Comparison of ENCODE assay signal across 22 cellular contexts in the genomic region with DNA sequence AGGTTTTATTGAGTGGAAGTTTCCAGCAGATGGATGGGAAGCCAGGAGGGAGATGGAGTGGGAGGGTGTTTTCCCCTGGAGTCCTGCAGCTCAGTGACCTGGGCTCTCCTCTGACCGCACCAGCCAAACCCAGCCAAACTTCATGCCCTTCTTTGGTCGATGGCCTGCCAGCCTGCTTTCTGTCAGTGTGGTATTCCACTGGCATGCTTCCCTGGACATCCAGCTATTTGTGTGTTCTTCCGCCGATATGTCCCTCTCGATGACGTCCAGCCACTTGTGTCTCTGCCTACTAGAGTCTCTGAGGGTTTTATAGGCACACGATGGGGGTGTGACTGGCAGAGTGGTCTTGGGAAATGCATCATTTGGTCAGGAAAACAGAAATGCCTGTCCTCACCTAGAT. TPM values are rescaled to one million over a fixed set of nuclear protein-coding genes. Genes with fewer than 3 reads are reported as not detected.
DNase-seq lines count a peak whose midpoint lies in the region; ATAC-seq, FAIRE-seq and TF ChIP-seq lines count a peak whose summit lies in the region.
"Had no signal": no experiment of that assay in that cellular context is flagged by ENCODE, and none has a peak within 500 bp of the region (broad histone marks: within the 10 kb centered on the region; RNA-seq: fewer than 3 reads in every experiment).

No MANE protein-coding gene starts in this region.

- in situ Hi-C loops in HepG2 (cut with HindIII; ENCODE audit: extremely low pct_ligation_motif_present, low pct_unique_long_range_greater_than_20kb) = no loop called here

- TF ChIP-seq RAD21 in HepG2 (CRISPR knock-in tag; IDR thresholded peaks at IDR 0.05) = no peak

- peaks cover 1 to 6% of the 10 kb centered on the region in 2 experiments; a peak in 1 of 5 replicates for H3K36me3 ChIP-seq in HepG2 (replicated peaks in 1 of 2; ENCODE audit: control insufficient read depth in 1 of 2, insufficient read depth in 2 of 2, low read length in 2 of 2)
- H3K36me3 ChIP-seq: gastrocnemius medialis had no signal

- H3K9me3 ChIP-seq in HepG2 (ENCODE audit: low read length) = no peaks in the 10 kb centered on the region
- H3K9me3 ChIP-seq: gastrocnemius medialis had no signal

- H3K4me3 ChIP-seq in HepG2 (replicated peaks in 1 of 3; ENCODE audit: insufficient read depth in 1 of 3, low read depth in 2 of 3, low read length in 3 of 3) = no peak overlapping the region
- H3K4me3 ChIP-seq: gastrocnemius medialis, K562, SK-N-MC had no signal

- peaks cover 79% of the 10 kb centered on the region for H3K4me1 Mint-ChIP-seq in activated CD4-positive, alpha-beta T cell treated with anti-CD3 and anti-CD28 coated beads for 36 hours
- H3K4me1 Mint-ChIP-seq in dendritic cell treated with granulocyte-macrophage colony-stimulating factor and Interleukin-4, amounts not matched to agents 40 ng/mL and 50 ng/mL, for 4 days (ENCODE audit: low read depth) = peaks cover 56% of the 10 kb centered on the region
- peaks cover 78% of the 10 kb centered on the region for H3K4me1 Mint-ChIP-seq in stimulated activated effector memory CD8-positive, alpha-beta T cell treated with anti-CD3 and anti-CD28 coated beads, Interleukin-12 subunit alpha, Interleukin-12 subunit beta, amount 100 ng/mL, for 72 hours

- intact Hi-C loops in activated CD4-positive, alpha-beta T cell treated with anti-CD3 and anti-CD28 coated beads for 36 hours (cut with DNase I, micrococcal nuclease) = no loop called here
- intact Hi-C loops in dendritic cell treated with granulocyte-macrophage colony-stimulating factor and Interleukin-4, amounts not matched to agents 40 ng/mL and 50 ng/mL, for 4 days (cut with micrococcal nuclease) = no loop called here
- intact Hi-C loops in HepG2 (cut with micrococcal nuclease; ENCODE audit: unreplicated experiment) = no loop called here

- no peaks in the 10 kb centered on the region for H3K27me3 Mint-ChIP-seq in activated CD4-positive, alpha-beta T cell treated with anti-CD3 and anti-CD28 coated beads for 36 hours
- H3K27me3 Mint-ChIP-seq in dendritic cell treated with granulocyte-macrophage colony-stimulating factor and Interleukin-4, amounts not matched to agents 40 ng/mL and 50 ng/mL, for 4 days = no peaks in the 10 kb centered on the region
- H3K27me3 Mint-ChIP-seq: type B pancreatic cell had no signal

- FAIRE-seq in HepG2 (lab: Jason Lieb, UNC) = no peak
- FAIRE-seq: K562, TTC549 had no signal

- TF ChIP-seq POLR2A in HepG2 (IDR thresholded peaks at IDR 0.05; ENCODE audit: insufficient read depth in 1 of 2, low read depth in 2 of 2, low read length in 2 of 2) = no peak

- peak overlapping the region; percentile 17 for H3K27ac Mint-ChIP-seq in activated CD4-positive, alpha-beta T cell treated with anti-CD3 and anti-CD28 coated beads for 36 hours
- peak overlapping the region; percentile 26 for H3K27ac Mint-ChIP-seq in dendritic cell treated with granulocyte-macrophage colony-stimulating factor and Interleukin-4, amounts not matched to agents 40 ng/mL and 50 ng/mL, for 4 days
- H3K27ac Mint-ChIP-seq in stimulated activated effector memory CD8-positive, alpha-beta T cell treated with anti-CD3 and anti-CD28 coated beads, Interleukin-12 subunit alpha, Interleukin-12 subunit beta, amount 100 ng/mL, for 72 hours = peak overlapping the region; percentile 27

- CTCF ChIA-PET in activated CD4-positive, alpha-beta T cell treated with anti-CD3 and anti-CD28 coated beads for 36 hours (lab: Charles Lee) = no interaction called here
- CTCF ChIA-PET in HepG2 (lab: Yijun Ruan, JAX; ENCODE audit: low intra/inter-chr PET ratio, low total read pairs) = no interaction called here

- BruUV-seq in HepG2 (replicated peaks; lab: Mats Ljungman, UMichigan) = no TSS peak

- WGBS in HepG2 (ENCODE audit: low lambda C conversion rate) = 99% methylated on average over 7 of the region's 7 CpGs

- H3K4me3 Mint-ChIP-seq in activated CD4-positive, alpha-beta T cell treated with anti-CD3 and anti-CD28 coated beads for 36 hours = no peak overlapping the region
- H3K4me3 Mint-ChIP-seq in dendritic cell treated with granulocyte-macrophage colony-stimulating factor and Interleukin-4, amounts not matched to agents 40 ng/mL and 50 ng/mL, for 4 days = no peak overlapping the region
- H3K4me3 Mint-ChIP-seq in stimulated activated effector memory CD8-positive, alpha-beta T cell treated with anti-CD3 and anti-CD28 coated beads, Interleukin-12 subunit alpha, Interleukin-12 subunit beta, amount 100 ng/mL, for 72 hours = no peak overlapping the region
- H3K4me3 Mint-ChIP-seq: type B pancreatic cell had no signal

- H3K9ac ChIP-seq in HepG2 (ENCODE audit: insufficient read depth, low read depth, low read length) = no peak overlapping the region

- H3K79me2 ChIP-seq in HepG2 (ENCODE audit: insufficient read depth, low read length) = peaks cover 99% of the 10 kb centered on the region

- H4K20me1 ChIP-seq in HepG2 (ENCODE audit: insufficient read depth, low read length) = peaks cover 67% of the 10 kb centered on the region

- H3K27ac ChIP-seq in HepG2 (ENCODE audit: extremely low read length, insufficient read depth, low read length) = no peak overlapping the region
- H3K27ac ChIP-seq: 22Rv1, epithelial cell of prostate, gastrocnemius medialis, SK-N-MC had no signal

- ATAC-seq in activated CD4-positive, alpha-beta T cell treated with anti-CD3 and anti-CD28 coated beads for 36 hours = no peak
- no peak; the same call in 2 of the 3 replicates for ATAC-seq in HepG2
- ATAC-seq in stimulated activated effector memory CD8-positive, alpha-beta T cell treated with anti-CD3 and anti-CD28 coated beads, Interleukin-12 subunit alpha, Interleukin-12 subunit beta, amount 100 ng/mL, for 72 hours = no peak
- ATAC-seq in GM21381 (IDR thresholded peaks at IDR 0.05; ENCODE audit: unreplicated experiment) = no peak
- ATAC-seq: K562 had no signal

- no peaks in the 10 kb centered on the region for H3K9me3 Mint-ChIP-seq in activated CD4-positive, alpha-beta T cell treated with anti-CD3 and anti-CD28 coated beads for 36 hours (ENCODE audit: low read depth)
- H3K9me3 Mint-ChIP-seq in dendritic cell treated with granulocyte-macrophage colony-stimulating factor and Interleukin-4, amounts not matched to agents 40 ng/mL and 50 ng/mL, for 4 days = no peaks in the 10 kb centered on the region
- no peaks in the 10 kb centered on the region for H3K9me3 Mint-ChIP-seq in stimulated activated effector memory CD8-positive, alpha-beta T cell treated with anti-CD3 and anti-CD28 coated beads, Interleukin-12 subunit alpha, Interleukin-12 subunit beta, amount 100 ng/mL, for 72 hours

- no peak overlapping the region for H3K4me2 ChIP-seq in HepG2 (ENCODE audit: low read depth, low read length)

- no peaks in the 10 kb centered on the region for H3K27me3 ChIP-seq in HepG2 (ENCODE audit: control insufficient read depth in 1 of 2, insufficient read depth in 2 of 2, low read length in 2 of 2)
- H3K27me3 ChIP-seq: gastrocnemius medialis had no signal

- no peak for DNase-seq in activated CD4-positive, alpha-beta T cell treated with anti-CD3 and anti-CD28 coated beads for 36 hours
- no peak for DNase-seq in activated CD4-positive, alpha-beta T cell treated with anti-CD3 and anti-CD28 coated beads for 1 hour
- DNase-seq in HepG2 (ENCODE audit: low spot score) = no peak
- DNase-seq in stimulated activated effector memory CD8-positive, alpha-beta T cell treated with anti-CD3 and anti-CD28 coated beads, Interleukin-12 subunit alpha, Interleukin-12 subunit beta, amount 100 ng/mL, for 72 hours (ENCODE audit: low spot score in 2 of 2) = no peak
- DNase-seq in SK-N-DZ (ENCODE audit: low spot score) = no peak
- no peak for DNase-seq in DMS153 treated with DMSO at 0.1 percent for 48 hours (lab: John Stamatoyannopoulos, UW; ENCODE audit: unreplicated experiment)
- DNase-seq: anterior cingulate cortex; cortex of kidney; DMS79; gastrocnemius medialis; NCI-H2081 treated with DMSO at 0.1 percent for 48 hours; NCI-H526; OCI-M1; stimulated activated CD4-positive, alpha-beta T cell treated with anti-CD3 and anti-CD28 coated beads, Interleukin-4, amount 100 ng/mL, for 4 hours had no signal

- POLR2A ChIA-PET in activated CD4-positive, alpha-beta T cell treated with anti-CD3 and anti-CD28 coated beads for 36 hours (lab: Charles Lee) = no interaction called here
- POLR2A ChIA-PET in HepG2 (lab: Yijun Ruan, JAX) = no interaction called here

- TF ChIP-seq EP300 in HepG2 (IDR thresholded peaks at IDR 0.05; ENCODE audit: low read depth in 2 of 2, low read length in 2 of 2) (no peak), HepG2 (CRISPR knock-in tag; IDR thresholded peaks at IDR 0.05; ENCODE audit: borderline replicate concordance) (no peak)

- H3K4me1 ChIP-seq in HepG2 (ENCODE audit: insufficient read depth, low read length) = peaks cover 48% of the 10 kb centered on the region

- no peak overlapping the region for H2AFZ ChIP-seq in HepG2 (ENCODE audit: low read length)

- peaks cover 28% of the 10 kb centered on the region for H3K36me3 Mint-ChIP-seq in activated CD4-positive, alpha-beta T cell treated with anti-CD3 and anti-CD28 coated beads for 36 hours (ENCODE audit: low read depth)
- peaks cover 50% of the 10 kb centered on the region for H3K36me3 Mint-ChIP-seq in dendritic cell treated with granulocyte-macrophage colony-stimulating factor and Interleukin-4, amounts not matched to agents 40 ng/mL and 50 ng/mL, for 4 days (ENCODE audit: low read depth)
- H3K36me3 Mint-ChIP-seq in stimulated activated effector memory CD8-positive, alpha-beta T cell treated with anti-CD3 and anti-CD28 coated beads, Interleukin-12 subunit alpha, Interleukin-12 subunit beta, amount 100 ng/mL, for 72 hours = peaks cover 80% of the 10 kb centered on the region

- TF ChIP-seq CTCF in HepG2 (CRISPR knock-in tag; IDR thresholded peaks at IDR 0.05) = no peak

RNA-seq across cellular contexts. Expression of a gene that starts 33.8 kb away (rescaled TPM):
- 100 to 1,000 TPM in 1 of 2 experiments, 10 to 100 TPM in 1; 91.8 to 116 TPM for total RNA-seq in activated CD4-positive, alpha-beta T cell treated with anti-CD3 and anti-CD28 coated beads for 36 hours
- 72.2 and 101 TPM in 2 replicates for total RNA-seq in HepG2 (2016; rRNA removed; fragmentation: Illumina TruSeq; extraction: Trizol)
- 66.3 and 69.1 TPM in 2 replicates for total RNA-seq in HepG2 (2016; cell fraction: cytosol; rRNA removed; fragmentation: Illumina TruSeq; extraction: Trizol; ENCODE audit: low read depth)
- total RNA-seq in HepG2 (2016; cell fraction: insoluble cytoplasmic fraction; rRNA removed; fragmentation: Illumina TruSeq; extraction: Trizol) = 70.0 and 97.0 TPM in 2 replicates
- 43.3 and 49.9 TPM in 2 replicates for total RNA-seq in HepG2 (2016; cell fraction: membrane; rRNA removed; fragmentation: Illumina TruSeq; extraction: Trizol)
- 71.5 and 77.9 TPM in 2 replicates for total RNA-seq in HepG2 (2016; cell fraction: nucleus; rRNA removed; fragmentation: Illumina TruSeq; extraction: Trizol)
- 22.4 and 27.1 TPM in 2 replicates for polyA plus RNA-seq in HepG2 (2011; rRNA removed)
- polyA plus RNA-seq in HepG2 (2011; cell fraction: cytosol; rRNA removed) = 8.1 and 15.4 TPM in 2 replicates
- polyA plus RNA-seq in HepG2 (2011; cell fraction: nucleus; rRNA removed) = 13.5 and 16.6 TPM in 2 replicates
- 37.4 and 42.2 TPM in 2 replicates for polyA plus RNA-seq in HepG2 (2012)
- 2.8 and 3.5 TPM in 2 replicates for polyA plus RNA-seq in HepG2 (2016; cell fraction: cytosol; fragmentation: Illumina TruSeq; extraction: Trizol; ENCODE audit: low read depth)
- 68.2 and 77.7 TPM in 2 replicates for polyA plus RNA-seq in HepG2 (2016; cell fraction: insoluble cytoplasmic fraction; fragmentation: Illumina TruSeq; extraction: Trizol; ENCODE audit: low read depth)
- 12.7 and 15.4 TPM in 2 replicates for polyA plus RNA-seq in HepG2 (2016; cell fraction: membrane; fragmentation: Illumina TruSeq; extraction: Trizol; ENCODE audit: low read depth)
- polyA plus RNA-seq in HepG2 (2016; cell fraction: nucleus; fragmentation: Illumina TruSeq; extraction: Trizol; ENCODE audit: insufficient read depth, low read depth) = 97.7 and 101 TPM in 2 replicates
- polyA minus RNA-seq in HepG2 (2011; rRNA and poly(A)+ RNA removed; ENCODE audit: low replicate concordance) = 7.1 and 12.3 TPM in 2 replicates
- polyA minus RNA-seq in HepG2 (2011; cell fraction: cytosol; rRNA and poly(A)+ RNA removed) = 23.4 and 24.7 TPM in 2 replicates
- polyA minus RNA-seq in HepG2 (2011; cell fraction: nucleus; rRNA and poly(A)+ RNA removed) = 86.4 and 87.5 TPM in 2 replicates
- polyA plus RNA-seq in SK-N-DZ (2014; cell fraction: cytosol; rRNA removed) = 72.0 and 77.0 TPM in 2 replicates
- polyA plus RNA-seq in SK-N-DZ (2014; cell fraction: nucleus; rRNA removed) = 67.2 and 96.5 TPM in 2 replicates
